In genomic region chr2:215777481-215778044, GRCh38 we compare ENCODE assay signal across 1 cellular context.
TF ChIP-seq lines count a peak whose summit lies in the region.

No MANE protein-coding gene starts in this region.

TF ChIP-seq in HepG2, 621 proteins besides CTCF, POLR2A, EP300 and RAD21:
- TF ChIP-seq AHDC1 (CRISPR knock-in tag; IDR thresholded peaks at IDR 0.05; ENCODE audit: borderline replicate concordance) (no peak), KAT2B (IDR thresholded peaks at IDR 0.05; ENCODE audit: borderline replicate concordance, low read depth, low read length) (no peak), ELF4 (CRISPR knock-in tag; IDR thresholded peaks at IDR 0.05; ENCODE audit: borderline replicate concordance) (no peak), POGZ (CRISPR knock-in tag; IDR thresholded peaks at IDR 0.05) (no peak), FOXK1 (CRISPR knock-in tag; IDR thresholded peaks at IDR 0.05; ENCODE audit: borderline replicate concordance, low read depth) (no peak), ZNF615 (CRISPR knock-in tag; IDR thresholded peaks at IDR 0.05; ENCODE audit: borderline replicate concordance) (no peak), ZMYM3 (CRISPR knock-in tag; IDR thresholded peaks at IDR 0.05) (no peak), ZFP37 (CRISPR knock-in tag; IDR thresholded peaks at IDR 0.05; ENCODE audit: borderline replicate concordance) (no peak)
